Comparison of ENCODE assay signal across 20 cellular contexts in genomic region chr1:5648410-5649165, GRCh38.
DNase-seq lines count a peak whose midpoint lies in the region; TF ChIP-seq lines count a peak whose summit lies in the region.
"Had no signal": no experiment of that assay in that cellular context is flagged by ENCODE, and none has a peak within 500 bp of the region (broad histone marks: within the 10 kb centered on the region; RNA-seq: fewer than 3 reads in every experiment).

No MANE protein-coding gene starts in this region.

- peaks cover 42% of the 10 kb centered on the region for H3K27me3 Mint-ChIP-seq in nephron progenitor cell (ENCODE audit: low read depth, poor library complexity)

- H3K4me1 Mint-ChIP-seq in nephron progenitor cell: peaks cover 46% of the 10 kb centered on the region

- TF ChIP-seq POLR2A in NB4 (IDR thresholded peaks at IDR 0.05; ENCODE audit: extremely low read depth, insufficient read length): no peak

- peak; percentile 30 for DNase-seq in NCI-H345 (lab: John Stamatoyannopoulos, UW)
- no peak for DNase-seq in NCI-H345 treated with DMSO at 0.1 percent for 48 hours (lab: John Stamatoyannopoulos, UW; ENCODE audit: unreplicated experiment)
- peak; percentile 38 for DNase-seq in NB4 (ENCODE audit: low read depth)
- peak; percentile 13 to 22 for DNase-seq in SHP77 (lab: John Stamatoyannopoulos, UW)
- no peak for DNase-seq in nephron progenitor cell
- no peak for DNase-seq in SW480 (ENCODE audit: low spot score)
- DNase-seq in NCI-H1694 treated with DMSO at 0.1 percent for 48 hours (lab: John Stamatoyannopoulos, UW): no peak
- no peak for DNase-seq in AG20443 (ENCODE audit: low spot score)
- DNase-seq: activated gamma-delta T cell; amniotic stem cell; Calu3; caudate nucleus; GM23248; left cardiac atrium; NCI-H146; stimulated activated CD4-positive, alpha-beta T cell treated with anti-CD3 and anti-CD28 coated beads, Interleukin-4, amount 100 ng/mL, for 24 hours; T1000 had no signal

- TF ChIP-seq CTCF in NB4 (IDR thresholded peaks at IDR 0.05; ENCODE audit: low read depth, low read length): no peak
- no peak for TF ChIP-seq CTCF in nephron progenitor cell (IDR thresholded peaks at IDR 0.05)

- no peak overlapping the region for H3K4me3 Mint-ChIP-seq in nephron progenitor cell
- H3K4me3 Mint-ChIP-seq: natural killer cell treated with Interleukin-12 subunit alpha and Interleukin-12 subunit beta and Interleukin-15 and Interleukin-18, amount 100 ng/mL, for 72 hours had no signal

- H3K9me3 Mint-ChIP-seq in nephron progenitor cell: peaks cover 4% of the 10 kb centered on the region
- H3K9me3 Mint-ChIP-seq: natural killer cell treated with Interleukin-12 subunit alpha and Interleukin-12 subunit beta and Interleukin-15 and Interleukin-18, amount 100 ng/mL, for 72 hours had no signal

- no peak overlapping the region for H3K4me3 ChIP-seq in NB4 (ENCODE audit: low read depth, low read length)
- H3K4me3 ChIP-seq: gastroesophageal sphincter, GM23248, smooth muscle cell had no signal

- H3K27ac Mint-ChIP-seq in nephron progenitor cell: peak overlapping the region; percentile 32
- H3K27ac Mint-ChIP-seq: natural killer cell treated with Interleukin-12 subunit alpha and Interleukin-12 subunit beta and Interleukin-15 and Interleukin-18, amount 100 ng/mL, for 72 hours had no signal

- no peaks in the 10 kb centered on the region for H3K36me3 Mint-ChIP-seq in nephron progenitor cell (ENCODE audit: low read depth)
- H3K36me3 Mint-ChIP-seq: natural killer cell treated with Interleukin-12 subunit alpha and Interleukin-12 subunit beta and Interleukin-15 and Interleukin-18, amount 100 ng/mL, for 72 hours had no signal

Comparison
In these comparisons a context has a peak if more than half of its experiments do, and no peak if none do; other contexts are left out.
1. DNase-seq: peak in NCI-H345 (single experiment), NB4 (single experiment) and SHP77 (2 of 2); none in NCI-H345 treated with DMSO at 0.1 percent for 48 hours (single experiment), nephron progenitor cell (single experiment), SW480 (single experiment), NCI-H1694 treated with DMSO at 0.1 percent for 48 hours (single experiment) and AG20443 (single experiment).